ENCODE assay signal across 22 cellular contexts in the genomic region with DNA sequence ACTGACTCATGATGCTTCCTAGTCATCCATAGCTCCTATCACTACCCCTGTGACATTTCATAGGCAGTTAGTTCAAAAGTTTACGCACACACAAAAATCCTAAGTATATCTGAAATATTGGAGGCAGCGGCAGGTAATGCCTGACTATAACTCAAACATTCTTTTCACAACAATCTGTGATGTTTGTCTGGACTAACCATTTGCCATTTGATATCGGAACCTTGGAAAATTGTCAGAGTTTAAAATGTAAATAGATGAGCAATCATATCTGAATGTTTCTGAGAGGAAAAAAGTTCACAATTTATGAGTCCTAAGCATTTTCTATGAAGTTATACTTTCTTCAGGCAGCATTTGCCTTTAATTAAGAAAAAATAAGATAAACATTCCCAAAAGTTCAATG.
A peak's percentile ranks its signal among the peaks of the same experiment; 100 is the strongest.
DNase-seq lines count a peak whose midpoint lies in the region; ATAC-seq, FAIRE-seq and TF ChIP-seq lines count a peak whose summit lies in the region.
"Had no signal": no experiment of that assay in that cellular context is flagged by ENCODE, and none has a peak within 500 bp of the region (broad histone marks: within the 10 kb centered on the region; RNA-seq: fewer than 3 reads in every experiment).

No MANE protein-coding gene starts in this region.

- TF ChIP-seq CTCF in LNCaP clone FGC (IDR thresholded peaks at IDR 0.05; ENCODE audit: control insufficient read depth, extremely low read depth, insufficient read depth) (no peak), astrocyte (IDR thresholded peaks at IDR 0.05; ENCODE audit: insufficient read depth, low read depth, low read length) (no peak), GM20000 (IDR thresholded peaks at IDR 0.05; ENCODE audit: extremely low read depth, missing control alignments) (no peak)

- H3K27me3 ChIP-seq in astrocyte (ENCODE audit: insufficient read depth, low read length): no peaks in the 10 kb centered on the region

- H3K36me3 Mint-ChIP-seq in astrocyte (ENCODE audit: low read depth, unreplicated experiment): no peaks in the 10 kb centered on the region
- H3K36me3 Mint-ChIP-seq in activated T-helper 1 cell treated with anti-CD3 and anti-CD28 coated beads, Interleukin-12 subunit alpha, Interleukin-12 subunit beta, Interleukin-2, Interleukin-4 antibody, amounts not matched to agents 30 ng/mL and 10 ng/mL and 1 ng/mL, durations not matched to agents 14 hours and 24 hours and 36 hours (ENCODE audit: low read depth): no peaks in the 10 kb centered on the region
- H3K36me3 Mint-ChIP-seq: CD4-positive, CD25-positive, alpha-beta regulatory T cell; CD8-positive, alpha-beta memory T cell had no signal

- H3K4me3 ChIP-seq in LNCaP clone FGC (ENCODE audit: low read depth, low read length) (no peak overlapping the region), astrocyte (ENCODE audit: insufficient read depth, low read depth, low read length) (no peak overlapping the region)
- H3K4me3 ChIP-seq: GM12878, GM23338 had no signal

- no peak for FAIRE-seq in astrocyte (lab: Jason Lieb, UNC)
- FAIRE-seq: GM12878, GM19239, H54 had no signal

- no peak for ATAC-seq in HG02759 (IDR thresholded peaks at IDR 0.05; ENCODE audit: unreplicated experiment)
- ATAC-seq: GM12878, GM23338 had no signal

- no peaks in the 10 kb centered on the region for H3K4me1 Mint-ChIP-seq in astrocyte (ENCODE audit: low read depth, unreplicated experiment)
- no peaks in the 10 kb centered on the region for H3K4me1 Mint-ChIP-seq in activated T-helper 1 cell treated with anti-CD3 and anti-CD28 coated beads, Interleukin-12 subunit alpha, Interleukin-12 subunit beta, Interleukin-2, Interleukin-4 antibody, amounts not matched to agents 30 ng/mL and 10 ng/mL and 1 ng/mL, durations not matched to agents 14 hours and 24 hours and 36 hours (ENCODE audit: low read depth)
- H3K4me1 Mint-ChIP-seq: B cell; CD4-positive, CD25-positive, alpha-beta regulatory T cell; CD8-positive, alpha-beta memory T cell; GM23338 had no signal

- no peak overlapping the region for H2AFZ ChIP-seq in astrocyte (ENCODE audit: low read depth, low read length)
- H2AFZ ChIP-seq: GM23338 had no signal

- no peaks in the 10 kb centered on the region for H3K27me3 Mint-ChIP-seq in astrocyte (ENCODE audit: low read depth, unreplicated experiment)
- no peaks in the 10 kb centered on the region for H3K27me3 Mint-ChIP-seq in activated T-helper 1 cell treated with anti-CD3 and anti-CD28 coated beads, Interleukin-12 subunit alpha, Interleukin-12 subunit beta, Interleukin-2, Interleukin-4 antibody, amounts not matched to agents 30 ng/mL and 10 ng/mL and 1 ng/mL, durations not matched to agents 14 hours and 24 hours and 36 hours (ENCODE audit: insufficient read depth)
- H3K27me3 Mint-ChIP-seq: B cell; CD4-positive, CD25-positive, alpha-beta regulatory T cell had no signal

- DNase-seq in LNCaP clone FGC (ENCODE audit: low read depth): peak; percentile 8
- peak; percentile 0 for DNase-seq in astrocyte (ENCODE audit: low read depth)
- DNase-seq in iris pigment epithelial cell (ENCODE audit: low read depth): peak; percentile 21
- no peak for DNase-seq in activated T-helper 1 cell treated with anti-CD3 and anti-CD28 coated beads, Interleukin-12 subunit alpha, Interleukin-12 subunit beta, Interleukin-2, Interleukin-4 antibody, amounts not matched to agents 30 ng/mL and 10 ng/mL and 1 ng/mL, durations not matched to agents 14 hours and 24 hours and 36 hours (ENCODE audit: low spot score)
- DNase-seq in NCI-H187 treated with DMSO at 0.1 percent for 48 hours (lab: John Stamatoyannopoulos, UW): no peak
- DNase-seq in GM20000 (ENCODE audit: low spot score): no peak
- DNase-seq: C1 segment of cervical spinal cord; CD4-positive, CD25-positive, alpha-beta regulatory T cell; CD8-positive, alpha-beta memory T cell; COR-L47; DMS 273 treated with DMSO at 0.1 percent for 48 hours; DMS53; DND-41; EL; HCEC 1CT had no signal

- H3K9me3 ChIP-seq in astrocyte (ENCODE audit: insufficient read depth, low read depth, low read length): no peaks in the 10 kb centered on the region

- H3K27ac Mint-ChIP-seq in astrocyte (ENCODE audit: unreplicated experiment): no peak overlapping the region
- H3K27ac Mint-ChIP-seq in activated T-helper 1 cell treated with anti-CD3 and anti-CD28 coated beads, Interleukin-12 subunit alpha, Interleukin-12 subunit beta, Interleukin-2, Interleukin-4 antibody, amounts not matched to agents 30 ng/mL and 10 ng/mL and 1 ng/mL, durations not matched to agents 14 hours and 24 hours and 36 hours: no peak overlapping the region
- H3K27ac Mint-ChIP-seq: B cell; CD4-positive, CD25-positive, alpha-beta regulatory T cell; CD8-positive, alpha-beta memory T cell; GM23338 had no signal

- no peak overlapping the region for H3K4me3 Mint-ChIP-seq in astrocyte (ENCODE audit: unreplicated experiment)
- H3K4me3 Mint-ChIP-seq in activated T-helper 1 cell treated with anti-CD3 and anti-CD28 coated beads, Interleukin-12 subunit alpha, Interleukin-12 subunit beta, Interleukin-2, Interleukin-4 antibody, amounts not matched to agents 30 ng/mL and 10 ng/mL and 1 ng/mL, durations not matched to agents 14 hours and 24 hours and 36 hours: no peak overlapping the region
- H3K4me3 Mint-ChIP-seq: B cell; CD4-positive, CD25-positive, alpha-beta regulatory T cell; CD8-positive, alpha-beta memory T cell; GM23338 had no signal

- no peaks in the 10 kb centered on the region for H3K9me3 Mint-ChIP-seq in astrocyte (ENCODE audit: unreplicated experiment)
- no peaks in the 10 kb centered on the region for H3K9me3 Mint-ChIP-seq in activated T-helper 1 cell treated with anti-CD3 and anti-CD28 coated beads, Interleukin-12 subunit alpha, Interleukin-12 subunit beta, Interleukin-2, Interleukin-4 antibody, amounts not matched to agents 30 ng/mL and 10 ng/mL and 1 ng/mL, durations not matched to agents 14 hours and 24 hours and 36 hours
- H3K9me3 Mint-ChIP-seq: GM23338 had no signal

- no peak overlapping the region for H3K9ac ChIP-seq in astrocyte (ENCODE audit: low read length)

- no peaks in the 10 kb centered on the region for H4K20me1 ChIP-seq in astrocyte (ENCODE audit: insufficient read depth, low read length)

- no peak overlapping the region for H3K4me2 ChIP-seq in astrocyte (ENCODE audit: low read length)
- H3K4me2 ChIP-seq: GM23338 had no signal

- H3K79me2 ChIP-seq in astrocyte (ENCODE audit: insufficient read depth, low read length): no peaks in the 10 kb centered on the region

- no peaks in the 10 kb centered on the region for H3K36me3 ChIP-seq in astrocyte (ENCODE audit: insufficient read depth, low read length)

- no peaks in the 10 kb centered on the region for H3K4me1 ChIP-seq in astrocyte (ENCODE audit: insufficient read depth, low read length)

- intact Hi-C loops in activated T-helper 1 cell treated with anti-CD3 and anti-CD28 coated beads, Interleukin-12 subunit alpha, Interleukin-12 subunit beta, Interleukin-2, Interleukin-4 antibody, amounts not matched to agents 30 ng/mL and 10 ng/mL and 1 ng/mL, durations not matched to agents 14 hours and 24 hours and 36 hours (cut with micrococcal nuclease): no loop called here

- no peak overlapping the region for H3K27ac ChIP-seq in astrocyte (ENCODE audit: low read depth, low read length)
- H3K27ac ChIP-seq: HL-60 had no signal

Comparison
In these comparisons a context has a peak if more than half of its experiments do, and no peak if none do; other contexts are left out.
1. DNase-seq: peak in LNCaP clone FGC (single experiment), astrocyte (single experiment) and iris pigment epithelial cell (single experiment); none in activated T-helper 1 cell treated with anti-CD3 and anti-CD28 coated beads, Interleukin-12 subunit alpha, Interleukin-12 subunit beta, Interleukin-2, Interleukin-4 antibody, amounts not matched to agents 30 ng/mL and 10 ng/mL and 1 ng/mL, durations not matched to agents 14 hours and 24 hours and 36 hours (single experiment), NCI-H187 treated with DMSO at 0.1 percent for 48 hours (single experiment) and GM20000 (single experiment).